ENCODE assay signal across 15 cellular contexts in genomic region chr3:136883967-136884720, GRCh38. TPM values are rescaled to one million over a fixed set of nuclear protein-coding genes. Genes with fewer than 3 reads are reported as not detected.
DNase-seq lines count a peak whose midpoint lies in the region; ATAC-seq and TF ChIP-seq lines count a peak whose summit lies in the region.
"Had no signal": no experiment of that assay in that cellular context is flagged by ENCODE, and none has a peak within 500 bp of the region (broad histone marks: within the 10 kb centered on the region; RNA-seq: fewer than 3 reads in every experiment).

No MANE protein-coding gene starts in this region.

- H3K27ac ChIP-seq in CD8-positive, alpha-beta T cell (ENCODE audit: low read depth, low read length) = no peak overlapping the region
- H3K27ac ChIP-seq: prostate gland, SJSA1 had no signal

- H3K9me3 ChIP-seq in CD8-positive, alpha-beta T cell (ENCODE audit: low read length) = no peaks in the 10 kb centered on the region
- H3K9me3 ChIP-seq: prostate gland, SJSA1 had no signal

- H3K4me3 Mint-ChIP-seq in CD8-positive, alpha-beta T cell = peak overlapping the region; percentile 22
- no peak overlapping the region for H3K4me3 Mint-ChIP-seq in mesothelial cell of epicardium
- H3K4me3 Mint-ChIP-seq: CD14-positive monocyte, WTC11 had no signal

- no peak overlapping the region for H3K4me3 ChIP-seq in CD8-positive, alpha-beta T cell (ENCODE audit: low read depth, low read length)
- H3K4me3 ChIP-seq: prostate gland, SJSA1 had no signal

- peaks cover 52% of the 10 kb centered on the region for H3K4me1 ChIP-seq in CD8-positive, alpha-beta T cell (ENCODE audit: insufficient read depth, low read length)
- H3K4me1 ChIP-seq: SJSA1 had no signal

- H3K9me3 Mint-ChIP-seq in CD8-positive, alpha-beta T cell = no peaks in the 10 kb centered on the region
- peaks cover 9% of the 10 kb centered on the region for H3K9me3 Mint-ChIP-seq in mesothelial cell of epicardium

- POLR2A ChIA-PET in CD8-positive, alpha-beta T cell (lab: Charles Lee) = interaction anchor here (4.9 kb wide), 1 partner anchor 22 kb away, joined by 32 read pairs; the partner anchor contains the start of gene NCK1

- TF ChIP-seq CTCF in CD8-positive, alpha-beta T cell (IDR thresholded peaks at IDR 0.05) = no peak
- TF ChIP-seq CTCF in mesothelial cell of epicardium (IDR thresholded peaks at IDR 0.05; ENCODE audit: unreplicated experiment) = no peak

- no peaks in the 10 kb centered on the region for H3K36me3 ChIP-seq in CD8-positive, alpha-beta T cell (ENCODE audit: insufficient read depth, low read length)
- H3K36me3 ChIP-seq: prostate gland had no signal

- intact Hi-C loops in CD8-positive, alpha-beta T cell (cut with DNase I, micrococcal nuclease) = loop anchor here in 1 of 2 experiments (2.0 kb wide), 1 partner anchor 21 kb away; the partner anchor contains the start of gene NCK1

- DNase-seq in CD8-positive, alpha-beta T cell = no peak
- peak; percentile 11 to 67 for DNase-seq in NCI-H446 (lab: John Stamatoyannopoulos, UW)
- DNase-seq in cerebellar cortex (ENCODE audit: low spot score) = peak; percentile 75
- no peak for DNase-seq in NCI-H2029 (lab: John Stamatoyannopoulos, UW)
- no peak for DNase-seq in DMS114 treated with DMSO at 0.1 percent for 48 hours (lab: John Stamatoyannopoulos, UW; ENCODE audit: unreplicated experiment)
- DNase-seq in mesothelial cell of epicardium (ENCODE audit: low spot score in 2 of 2, unreplicated experiment in 2 of 2) = no peak
- DNase-seq in T-helper 2 cell = no peak
- DNase-seq: GOT3; NCI-H526; stimulated activated naive CD4-positive, alpha-beta T cell treated with Interleukin-2 at 50 U/mL for 16 hours had no signal

- H3K27me3 Mint-ChIP-seq in CD8-positive, alpha-beta T cell (ENCODE audit: low read depth) = no peaks in the 10 kb centered on the region
- no peaks in the 10 kb centered on the region for H3K27me3 Mint-ChIP-seq in mesothelial cell of epicardium (ENCODE audit: low read depth)

- no peaks in the 10 kb centered on the region for H3K27me3 ChIP-seq in CD8-positive, alpha-beta T cell (ENCODE audit: insufficient read depth, low read length)
- H3K27me3 ChIP-seq: SJSA1 had no signal

- peaks cover 74% of the 10 kb centered on the region for H3K4me1 Mint-ChIP-seq in CD8-positive, alpha-beta T cell (ENCODE audit: low read depth)
- no peaks in the 10 kb centered on the region for H3K4me1 Mint-ChIP-seq in mesothelial cell of epicardium

- peak overlapping the region; percentile 82 for H3K27ac Mint-ChIP-seq in CD8-positive, alpha-beta T cell
- no peak overlapping the region for H3K27ac Mint-ChIP-seq in mesothelial cell of epicardium
- H3K27ac Mint-ChIP-seq: WTC11 had no signal

- no peak for ATAC-seq in CD8-positive, alpha-beta T cell
- peak; percentile 44 for ATAC-seq in HG02678 (IDR thresholded peaks at IDR 0.05; ENCODE audit: unreplicated experiment)
- ATAC-seq: WTC11 had no signal

- CTCF ChIA-PET in CD8-positive, alpha-beta T cell (lab: Charles Lee) = interaction anchor here (1.0 to 1.1 kb wide), 2 partner anchors 61 to 132 kb away, joined by 3 read pairs; partner anchors contain the start of gene STAG1

- H3K36me3 Mint-ChIP-seq in CD8-positive, alpha-beta T cell = peaks cover 14% of the 10 kb centered on the region
- peaks cover 11% of the 10 kb centered on the region for H3K36me3 Mint-ChIP-seq in mesothelial cell of epicardium

RNA-seq across cellular contexts. Expression of gene NCK1, which starts 22.1 kb away (rescaled TPM):
- 10 to 100 TPM; 54.8 to 68.7 TPM for total RNA-seq in CD8-positive, alpha-beta T cell
- total RNA-seq in mesothelial cell of epicardium = 27.9 to 33.4 TPM (median 31.0 TPM) in 3 replicates

Comparison
In these comparisons a context has a peak if more than half of its experiments do, and no peak if none do; other contexts are left out.
1. DNase-seq: peak in NCI-H446 (2 of 2) and cerebellar cortex (single experiment); none in CD8-positive, alpha-beta T cell (0 of 7), NCI-H2029 (single experiment), DMS114 treated with DMSO at 0.1 percent for 48 hours (single experiment), mesothelial cell of epicardium (0 of 2) and T-helper 2 cell (0 of 5).